ENCODE assay signal across 10 cellular contexts in the genomic region with DNA sequence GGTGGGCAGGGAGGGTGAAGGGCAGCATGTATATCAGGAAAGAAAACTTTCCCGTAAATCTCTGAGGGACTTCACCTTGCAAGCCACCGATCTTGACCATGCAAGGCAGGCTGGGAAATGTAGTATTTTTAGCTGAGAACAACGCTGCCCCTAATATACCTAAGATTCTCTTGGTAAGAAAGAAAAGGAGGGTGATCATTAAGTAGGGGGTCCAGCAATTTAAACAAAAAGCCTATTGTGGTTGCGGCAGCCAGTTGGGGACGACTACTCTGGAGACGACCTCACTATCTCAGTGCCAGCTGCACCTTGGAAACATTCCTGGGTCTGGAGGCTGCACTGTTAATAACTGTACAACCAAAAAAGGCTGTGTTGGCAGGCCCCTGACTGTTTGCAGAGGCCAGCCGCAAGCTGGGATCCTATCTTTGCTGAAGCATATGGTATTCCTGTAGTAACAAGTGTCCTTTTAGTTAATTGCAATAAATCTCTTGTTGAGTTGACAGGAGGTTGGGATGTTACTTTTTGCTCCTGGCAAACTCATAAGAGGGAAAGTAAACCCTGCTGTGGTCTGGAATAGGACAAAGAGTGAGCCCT. TPM values are rescaled to one million over a fixed set of nuclear protein-coding genes. Genes with fewer than 3 reads are reported as not detected.
A peak's percentile ranks its signal among the peaks of the same experiment; 100 is the strongest.
DNase-seq lines count a peak whose midpoint lies in the region; ATAC-seq, FAIRE-seq and TF ChIP-seq lines count a peak whose summit lies in the region.
"Had no signal": no experiment of that assay in that cellular context is flagged by ENCODE, and none has a peak within 500 bp of the region (broad histone marks: within the 10 kb centered on the region; RNA-seq: fewer than 3 reads in every experiment).

No MANE protein-coding gene starts in this region.

- ATAC-seq in HG03378 (IDR thresholded peaks at IDR 0.05; ENCODE audit: unreplicated experiment) (no peak), HG02763 (IDR thresholded peaks at IDR 0.05; ENCODE audit: unreplicated experiment) (no peak)

- POLR2A ChIA-PET in H1 (lab: Charles Lee; ENCODE audit: partially characterized antibody), result interaction anchor here (0.6 to 1.4 kb wide), 2 partner anchors 22 to 270 kb away, joined by 3 to 4 read pairs; partner anchors contain the start of gene DDX47

- H4K20me1 ChIP-seq in H1 (replicated peaks in 1 of 2; ENCODE audit: control insufficient read depth in 1 of 2, insufficient read depth in 2 of 2, low read length in 2 of 2), result no peaks in the 10 kb centered on the region

- peaks cover 12 to 19% (median 18%) of the 10 kb centered on the region in 4 experiments for H3K27me3 ChIP-seq in H1 (replicated peaks in 1 of 4; ENCODE audit: control insufficient read depth in 3 of 4, extremely low read depth in 1 of 4, insufficient read depth in 3 of 4, low read length in 3 of 4)
- peaks cover 0 to 5% (median 0%) of the 10 kb centered on the region in 3 experiments for H3K27me3 ChIP-seq in neuronal stem cell (ENCODE audit: control insufficient read depth in 3 of 3, insufficient read depth in 3 of 3, low read depth in 1 of 3, low read length in 3 of 3)

- H3K9me3 ChIP-seq in H1 (ENCODE audit: insufficient read depth in 2 of 2, low read depth in 1 of 2, low read length in 1 of 2), result no peaks in the 10 kb centered on the region
- peaks cover 6 to 16% of the 10 kb centered on the region in 2 donors for H3K9me3 ChIP-seq in neuronal stem cell (replicated peaks in 1 of 2; ENCODE audit: control insufficient read depth in 2 of 2, insufficient read depth in 1 of 2, low read depth in 1 of 2, low read length in 2 of 2)

- no peak for TF ChIP-seq POLR2A in H1 (IDR thresholded peaks at IDR 0.05; ENCODE audit: control extremely low read depth in 1 of 2, low read depth in 2 of 2, low read length in 2 of 2)

- no peaks in the 10 kb centered on the region for H3K79me2 ChIP-seq in H1 (ENCODE audit: control insufficient read depth in 1 of 2, insufficient read depth in 2 of 2, low read length in 2 of 2)

- no peak for TF ChIP-seq EP300 in H1 (IDR thresholded peaks at IDR 0.05; ENCODE audit: borderline replicate concordance in 1 of 2, low read depth in 2 of 2, low read length in 2 of 2)

- DNase-seq in DMS79 treated with DMSO at 0.1 percent for 48 hours (lab: John Stamatoyannopoulos, UW) (peak; percentile 54), NCI-H345 (lab: John Stamatoyannopoulos, UW) (peak; percentile 42), H1 (ENCODE audit: low read depth in 1 of 2, low spot score in 2 of 2) (no peak), neuronal stem cell (ENCODE audit: low spot score) (no peak), HCEC 1CT (no peak), iPS-NIHi7 (ENCODE audit: extremely low spot score) (no peak)
- DNase-seq: activated gamma-delta T cell treated with Interleukin-2 at 50 U/mL for 16 hours, EL had no signal

- H3K79me1 ChIP-seq in H1 (ENCODE audit: low read depth, low read length), result no peaks in the 10 kb centered on the region
- no peaks in the 10 kb centered on the region for H3K79me1 ChIP-seq in neuronal stem cell (ENCODE audit: low read depth, low read length)

- peaks cover 2% of the 10 kb centered on the region; the same call in 1 of the 2 replicates for H3K23me2 ChIP-seq in H1 (ENCODE audit: low read depth, low read length)

- no peak overlapping the region for H3K23ac ChIP-seq in H1 (ENCODE audit: insufficient read length)
- H3K23ac ChIP-seq in neuronal stem cell (ENCODE audit: low read depth, low read length, poor library complexity), result no peak overlapping the region

- H3K18ac ChIP-seq in H1 (ENCODE audit: extremely low read depth, low read length) (no peak overlapping the region), neuronal stem cell (ENCODE audit: low read length) (no peak overlapping the region)

- WGBS in H1 (ENCODE audit: extremely low coverage in 1 of 2, insufficient coverage in 1 of 2, insufficient read length in 1 of 2, insufficient replicate concordance in 2 of 2, low coverage in 1 of 2, low lambda C conversion rate in 2 of 2, missing lambda C conversion rate in 1 of 2), 2 experiments, result 67% methylated on average over 7 of the region's 7 CpGs; no CpG with 5 or more reads in 1 of the 2 experiments
- WGBS in neuronal stem cell (ENCODE audit: extremely low coverage in 2 of 2, insufficient read length in 2 of 2, insufficient replicate concordance in 1 of 2), 2 donors, result no CpG with 5 or more reads among the region's 7 CpGs

- no peak for TF ChIP-seq CTCF in H1 (IDR thresholded peaks at IDR 0.05; ENCODE audit: control extremely low read depth in 1 of 3, insufficient read depth in 1 of 3, low read depth in 1 of 3, low read length in 3 of 3)

- H4K8ac ChIP-seq in H1 (ENCODE audit: extremely low read depth, insufficient read depth, low read length) (no peak overlapping the region), neuronal stem cell (ENCODE audit: low read depth, low read length) (no peak overlapping the region)

- no peak overlapping the region for H4K5ac ChIP-seq in H1 (ENCODE audit: insufficient read length, low read depth, low read length)

- no peak overlapping the region for H4K91ac ChIP-seq in H1 (replicated peaks; ENCODE audit: insufficient read length, low read length)
- no peak overlapping the region for H4K91ac ChIP-seq in neuronal stem cell (ENCODE audit: low read depth, low read length, poor library complexity)

- H3K9ac ChIP-seq in H1 (replicated peaks in 1 of 4; ENCODE audit: extremely low read depth in 1 of 4, low read depth in 3 of 4, low read length in 3 of 4), result 0 out of 7 replicates have a peak overlapping the region, but pooled peaks of 1 of the 4 experiments have one; percentile 28
- no peak overlapping the region for H3K9ac ChIP-seq in neuronal stem cell (ENCODE audit: low read depth, low read length, poor library complexity)

- no peak overlapping the region for H2BK12ac ChIP-seq in H1 (ENCODE audit: low read depth, low read length)
- no peak overlapping the region for H2BK12ac ChIP-seq in neuronal stem cell (ENCODE audit: low read length)

- FAIRE-seq in H1 (lab: Jason Lieb, UNC), result peak; percentile 76

- H3K36me3 ChIP-seq in H1 (ENCODE audit: control insufficient read depth in 2 of 4, insufficient read depth in 4 of 4, low read length in 3 of 4) (no peaks in the 10 kb centered on the region), neuronal stem cell (replicated peaks in 1 of 2; ENCODE audit: control insufficient read depth in 2 of 2, insufficient read depth in 2 of 2, low read length in 2 of 2) (peaks cover 0 to 17% of the 10 kb centered on the region in 2 donors)

- H3K4me2 ChIP-seq in H1 (ENCODE audit: insufficient read depth in 1 of 2, low read depth in 2 of 2, low read length in 2 of 2) (0 out of 4 replicates have a peak overlapping the region, but pooled peaks of 1 of the 2 experiments have one; percentile 7), neuronal stem cell (ENCODE audit: insufficient read depth, low read length, poor library complexity, severe bottlenecking) (no peak overlapping the region)

- H3K14ac ChIP-seq in H1 (ENCODE audit: insufficient read length) (no peak overlapping the region), neuronal stem cell (ENCODE audit: low read length) (no peak overlapping the region)

- H2AFZ ChIP-seq in H1 (ENCODE audit: low read length), result peak overlapping the region; percentile 49; the same call in 1 of the 2 replicates
- H2AFZ ChIP-seq in neuronal stem cell (ENCODE audit: low read length), result peak overlapping the region; percentile 66

- H2BK5ac ChIP-seq in H1 (ENCODE audit: low read depth, low read length) (no peak overlapping the region), neuronal stem cell (ENCODE audit: low read length) (no peak overlapping the region)

- no peak overlapping the region for H3K56ac ChIP-seq in H1 (replicated peaks; ENCODE audit: insufficient read length, low read depth, low read length)

- CTCF ChIA-PET in H1 (lab: Charles Lee; ENCODE audit: partially characterized antibody), result interaction anchor here (1.0 to 1.9 kb wide), 3 partner anchors 22 to 55 kb away, joined by 3 to 6 read pairs (median 4); partner anchors contain the start of gene DDX47

- H2BK120ac ChIP-seq in H1 (replicated peaks; ENCODE audit: low read depth, low read length) (no peak overlapping the region), neuronal stem cell (ENCODE audit: low read depth, low read length) (no peak overlapping the region)

- H2BK20ac ChIP-seq in H1 (ENCODE audit: low read length), result 0 out of 2 replicates have a peak overlapping the region, but pooled peaks have one; percentile 32

- no peak overlapping the region for H2AK5ac ChIP-seq in H1 (ENCODE audit: low read depth, low read length)
- no peak overlapping the region for H2AK5ac ChIP-seq in neuronal stem cell (ENCODE audit: low read depth, low read length)

- H3K4ac ChIP-seq in H1 (replicated peaks; ENCODE audit: insufficient read length, low read depth, low read length) (no peak overlapping the region), neuronal stem cell (ENCODE audit: low read length) (no peak overlapping the region)

- no peak for TF ChIP-seq RAD21 in H1 (IDR thresholded peaks at IDR 0.05 in 1 of 2, conservative IDR thresholded peaks at IDR 0.05 in 1 of 2; ENCODE audit: low read depth in 2 of 2, low read length in 2 of 2)

- H3K4me1 ChIP-seq in H1 (replicated peaks in 1 of 4; ENCODE audit: control insufficient read depth in 3 of 4, insufficient read depth in 4 of 4, low read length in 3 of 4), result peaks cover 0 to 5% (median 0%) of the 10 kb centered on the region in 4 experiments; a peak in 1 of 7 replicates
- peaks cover 4 to 15% of the 10 kb centered on the region in 2 donors for H3K4me1 ChIP-seq in neuronal stem cell (ENCODE audit: control insufficient read depth in 2 of 2, insufficient read depth in 1 of 2, low read depth in 1 of 2, low read length in 2 of 2)

- H2BK15ac ChIP-seq in H1 (ENCODE audit: low read length) (no peak overlapping the region), neuronal stem cell (ENCODE audit: low read length) (no peak overlapping the region)

- H3K27ac ChIP-seq in H1 (ENCODE audit: low read depth, low read length) (no peak overlapping the region), neuronal stem cell (replicated peaks; ENCODE audit: low read length) (no peak overlapping the region)

- no peak overlapping the region for H3K4me3 ChIP-seq in H1 (ENCODE audit: extremely low read depth in 1 of 4, insufficient read depth in 2 of 4, low read depth in 3 of 4, low read length in 4 of 4)
- H3K4me3 ChIP-seq in neuronal stem cell (ENCODE audit: low read length in 2 of 2), result no peak overlapping the region

RNA-seq across cellular contexts. Expression of gene APOLD1, which starts 6.4 kb away (rescaled TPM):
- 0.34 and 0.71 TPM in 2 replicates for total RNA-seq in H1 (2021; fragmentation: NEBNext Ultra II Directional; extraction: Animal tissue kit (Norgen Biotek cat#: 25700))
- polyA plus RNA-seq in H1 (2011; rRNA removed), result 0.12 and 0.16 TPM in 2 replicates
- 0.10 TPM for polyA plus RNA-seq in H1 (2011; cell fraction: cytosol; rRNA removed)
- 0.29 TPM for polyA plus RNA-seq in H1 (2011; cell fraction: nucleus; rRNA removed)
- 0.21 to 0.36 TPM (median 0.28 TPM) in 4 replicates for polyA plus RNA-seq in H1 (2012, experiment 1 of 2)
- polyA plus RNA-seq in H1 (2012, experiment 2 of 2), result 0.04 TPM
- 0.22 TPM for polyA plus RNA-seq in H1 (2013, experiment 1 of 2)
- polyA plus RNA-seq in H1 (2013, experiment 2 of 2), result 0.26 TPM
- 0.24 and 0.35 TPM in 2 replicates for polyA minus RNA-seq in H1 (2011; rRNA and poly(A)+ RNA removed)
- polyA minus RNA-seq in H1 (2011; cell fraction: cytosol; rRNA and poly(A)+ RNA removed), result not detected
- polyA minus RNA-seq in H1 (2011; cell fraction: nucleus; rRNA and poly(A)+ RNA removed), result 0.50 TPM
- 4.6 TPM for polyA plus RNA-seq in neuronal stem cell (2013, experiment 1 of 2)
- polyA plus RNA-seq in neuronal stem cell (2013, experiment 2 of 2), result 4.2 TPM

RNA-seq across cellular contexts. Expression of gene DDX47, which starts 21.3 kb away (rescaled TPM):
- 74.2 and 84.4 TPM in 2 replicates for total RNA-seq in H1 (2021; fragmentation: NEBNext Ultra II Directional; extraction: Animal tissue kit (Norgen Biotek cat#: 25700))
- 39.3 and 54.4 TPM in 2 replicates for polyA plus RNA-seq in H1 (2011; rRNA removed)
- polyA plus RNA-seq in H1 (2011; cell fraction: cytosol; rRNA removed), result 59.3 TPM
- 34.3 TPM for polyA plus RNA-seq in H1 (2011; cell fraction: nucleus; rRNA removed)
- polyA plus RNA-seq in H1 (2012, experiment 1 of 2), result 53.2 to 90.9 TPM (median 58.1 TPM) in 4 replicates
- polyA plus RNA-seq in H1 (2012, experiment 2 of 2), result 8.6 TPM
- polyA plus RNA-seq in H1 (2013, experiment 1 of 2), result 44.7 TPM
- polyA plus RNA-seq in H1 (2013, experiment 2 of 2), result 45.3 TPM
- polyA minus RNA-seq in H1 (2011; rRNA and poly(A)+ RNA removed), result 42.0 and 46.1 TPM in 2 replicates
- polyA minus RNA-seq in H1 (2011; cell fraction: cytosol; rRNA and poly(A)+ RNA removed), result 28.3 TPM
- 49.3 TPM for polyA minus RNA-seq in H1 (2011; cell fraction: nucleus; rRNA and poly(A)+ RNA removed)
- 48.2 TPM for polyA plus RNA-seq in neuronal stem cell (2013, experiment 1 of 2)
- 46.3 TPM for polyA plus RNA-seq in neuronal stem cell (2013, experiment 2 of 2)

Comparison
In these comparisons a context has a peak if more than half of its experiments do, and no peak if none do; other contexts are left out.
1. DNase-seq: peak in DMS79 treated with DMSO at 0.1 percent for 48 hours (single experiment) and NCI-H345 (single experiment); none in H1 (0 of 2), neuronal stem cell (single experiment), HCEC 1CT (single experiment) and iPS-NIHi7 (single experiment).